Comparison of ENCODE assay signal across 8 cellular contexts in genomic region chr19:14556662-14557188, GRCh38. TPM values are rescaled to one million over a fixed set of nuclear protein-coding genes. Genes with fewer than 3 reads are reported as not detected.
DNase-seq lines count a peak whose midpoint lies in the region; ATAC-seq and TF ChIP-seq lines count a peak whose summit lies in the region.

No MANE protein-coding gene starts in this region.

- peaks cover 4% of the 10 kb centered on the region for H3K4me1 Mint-ChIP-seq in Caco-2 (ENCODE audit: low read depth, unreplicated experiment)

- DNase-seq in Caco-2, result peak in 1 of 2 experiments; percentile 65
- DNase-seq in HCT116 (ENCODE audit: low read depth, low spot score), result peak; percentile 67
- peak; percentile 65 for DNase-seq in NOMO-1 treated with DMSO at 0.1 percent for 48 hours (lab: John Stamatoyannopoulos, UW; ENCODE audit: unreplicated experiment)
- peak; percentile 63 for DNase-seq in activated T-cell treated with anti-CD3 and anti-CD28 coated beads for 24 hours (ENCODE audit: low read depth)
- DNase-seq in epithelial cell of prostate (ENCODE audit: low read depth, low spot score), result no peak
- peak; percentile 74 to 83 (median 83) for DNase-seq in mucosa of descending colon
- peak; percentile 64 for DNase-seq in stimulated activated CD8-positive, alpha-beta memory T cell treated with anti-CD3 and anti-CD28 coated beads, Interleukin-4, amount 100 ng/mL, for 24 hours (ENCODE audit: low read depth)

- H3K4me1 ChIP-seq in Caco-2 (no peaks in the 10 kb centered on the region), HCT116 (ENCODE audit: control insufficient read depth in 1 of 2, insufficient read depth in 2 of 2, low read length in 2 of 2) (peaks cover 33 to 47% of the 10 kb centered on the region in 2 experiments), mucosa of descending colon (ENCODE audit: low read depth) (peaks cover 10% of the 10 kb centered on the region)

- no peaks in the 10 kb centered on the region for H3K9me3 ChIP-seq in Caco-2
- no peaks in the 10 kb centered on the region for H3K9me3 ChIP-seq in HCT116 (ENCODE audit: control insufficient read depth in 1 of 2, insufficient read depth in 1 of 2, low read depth in 1 of 2, low read length in 2 of 2)
- H3K9me3 ChIP-seq in mucosa of descending colon, result no peaks in the 10 kb centered on the region

- RAD21 ChIA-PET in HCT116 (lab: Charles Lee; ENCODE audit: low non-redundant PET in 1 of 2, low total read pairs in 2 of 2, uncharacterized antibody in 2 of 2, unreplicated experiment in 2 of 2), result no interaction called here

- H3K4me2 ChIP-seq in HCT116 (ENCODE audit: low read length), result peak overlapping the region; percentile 67

- no peak for TF ChIP-seq POLR2A in HCT116 (IDR thresholded peaks at IDR 0.05; ENCODE audit: borderline replicate concordance, extremely low read depth, insufficient read depth, insufficient read length)

- H3K4me3 ChIP-seq in Caco-2 (ENCODE audit: low read depth, low read length), result no peak overlapping the region
- H3K4me3 ChIP-seq in HCT116 (replicated peaks in 1 of 2; ENCODE audit: low read depth in 1 of 2, low read length in 2 of 2), result peak overlapping the region; percentile 13 to 23; a peak in 3 of 4 replicates
- no peak overlapping the region for H3K4me3 ChIP-seq in mucosa of descending colon

- ATAC-seq in HCT116, result peak; percentile 83
- ATAC-seq in mucosa of descending colon, result peak; percentile 93
- no peak for ATAC-seq in HG03457 (IDR thresholded peaks at IDR 0.05; ENCODE audit: unreplicated experiment)

- TF ChIP-seq RAD21 in HCT116 (IDR thresholded peaks at IDR 0.05; ENCODE audit: low read depth), result no peak; the same call in 1 of the 2 replicates

- intact Hi-C loops in Caco-2 (cut with micrococcal nuclease; ENCODE audit: unreplicated experiment) (no loop called here), HCT116 (cut with micrococcal nuclease) (loop anchor here (5.0 kb wide), 1 partner anchor 131 kb away; no protein-coding TSS in a partner anchor), mucosa of descending colon (cut with DNase I, micrococcal nuclease) (no loop called here)

- H3K27ac ChIP-seq in HCT116 (ENCODE audit: low read depth, low read length), result peak overlapping the region; percentile 51
- H3K27ac ChIP-seq in epithelial cell of prostate, result peak overlapping the region; percentile 64

- H3K27me3 Mint-ChIP-seq in Caco-2 (ENCODE audit: insufficient read depth, unreplicated experiment), result no peaks in the 10 kb centered on the region

- H3K9me3 Mint-ChIP-seq in Caco-2 (ENCODE audit: unreplicated experiment), result no peaks in the 10 kb centered on the region

- BruUV-seq in Caco-2 (replicated peaks; lab: Mats Ljungman, UMichigan) (no TSS peak), HCT116 (replicated peaks; lab: Mats Ljungman, UMichigan) (no TSS peak)

- peaks cover 95% of the 10 kb centered on the region for H3K79me2 ChIP-seq in HCT116 (ENCODE audit: insufficient read depth, low read length)

- 0 out of 2 replicates have a peak, but pooled peaks cover 3% of the 10 kb centered on the region for H4K20me1 ChIP-seq in HCT116 (ENCODE audit: insufficient read depth)

- H2AFZ ChIP-seq in HCT116 (ENCODE audit: low read depth, low read length, poor library complexity, severe bottlenecking), result no peak overlapping the region

- H3K27me3 ChIP-seq in Caco-2 (replicated peaks; ENCODE audit: control insufficient read depth, insufficient read depth, low read length) (no peaks in the 10 kb centered on the region), HCT116 (ENCODE audit: insufficient read depth, low read length) (no peaks in the 10 kb centered on the region)

- CTCF ChIA-PET in Caco-2 (lab: Charles Lee), result interaction anchor here (1.2 kb wide), 1 partner anchor 17 kb away, joined by 6 read pairs; no protein-coding TSS in a partner anchor
- CTCF ChIA-PET in HCT116 (lab: Charles Lee), result interaction anchor here (0.7 to 2.6 kb wide), 7 partner anchors 10 to 204 kb away, joined by 3 to 14 read pairs (median 4); no protein-coding TSS in a partner anchor

- H3K9ac ChIP-seq in HCT116 (ENCODE audit: low read length), result peak overlapping the region; percentile 36

- peak overlapping the region; percentile 28 for H3K27ac Mint-ChIP-seq in Caco-2 (ENCODE audit: unreplicated experiment)

- POLR2A ChIA-PET in Caco-2 (lab: Charles Lee) (no interaction called here), HCT116 (lab: Charles Lee) (interaction anchor here (0.9 to 3.0 kb wide), 2 partner anchors 15 to 39 kb away, joined by 3 to 17 read pairs; partner anchors contain the start of genes DNAJB1 and NDUFB7)

- H3K36me3 ChIP-seq in Caco-2 (ENCODE audit: control insufficient read depth, insufficient read depth, low read length) (peaks cover 1% of the 10 kb centered on the region; the same call in 1 of the 2 replicates), HCT116 (ENCODE audit: control insufficient read depth in 1 of 2, insufficient read depth in 2 of 2, low read length in 2 of 2) (no peaks in the 10 kb centered on the region), mucosa of descending colon (ENCODE audit: low read depth) (no peaks in the 10 kb centered on the region)

- no peak overlapping the region for H3K4me3 Mint-ChIP-seq in Caco-2 (ENCODE audit: unreplicated experiment)

- TF ChIP-seq CTCF in Caco-2 (IDR thresholded peaks at IDR 0.05; ENCODE audit: insufficient read depth in 1 of 2, low read depth in 1 of 2, low read length in 1 of 2, severe bottlenecking in 1 of 2, unreplicated experiment in 1 of 2) (peak; percentile 67 to 83), HCT116 (IDR thresholded peaks at IDR 0.05 in 2 of 3, conservative IDR thresholded peaks at IDR 0.05 in 1 of 3; ENCODE audit: borderline replicate concordance in 1 of 3, insufficient read depth in 1 of 3, low read depth in 2 of 3, low read length in 2 of 3) (peak; percentile 57 to 97 (median 96); a peak in 5 of 6 replicates), mucosa of descending colon (IDR thresholded peaks at IDR 0.05) (peak; percentile 98)

- peaks cover 24% of the 10 kb centered on the region for H3K36me3 Mint-ChIP-seq in Caco-2 (ENCODE audit: insufficient read depth, unreplicated experiment)

- H3K9me2 ChIP-seq in HCT116 (ENCODE audit: insufficient read depth), result no peaks in the 10 kb centered on the region

TF ChIP-seq in HCT116, 20 proteins besides CTCF, POLR2A, EP300 and RAD21:
- no peak for TF ChIP-seq ATF3 (IDR thresholded peaks at IDR 0.05)
- no peak for TF ChIP-seq SP1 (IDR thresholded peaks at IDR 0.05; ENCODE audit: low read depth)
- TF ChIP-seq YY1 (IDR thresholded peaks at IDR 0.05; ENCODE audit: extremely low read depth, insufficient replicate concordance, low read depth, low read length), result peak; percentile 32

RNA-seq across cellular contexts. Expression of gene NDUFB7, which starts 15.1 kb away (rescaled TPM):
- total RNA-seq in Caco-2 (2022) (158 and 173 TPM in 2 replicates), HCT116 (2021; ENCODE audit: unreplicated experiment) (167 TPM), mucosa of descending colon (100 to 1,000 TPM; 172 to 255 (median 241) TPM)
- 214 and 236 TPM in 2 replicates for polyA plus RNA-seq in HCT116 (2012)

RNA-seq across cellular contexts. Expression of gene CLEC17A, which starts 26.2 kb away (rescaled TPM):
- total RNA-seq in Caco-2 (2022) (not detected in 2 replicates), HCT116 (2021; ENCODE audit: unreplicated experiment) (not detected), mucosa of descending colon (under 1 TPM in 2 of 3 donors, not detected in 1; 0.29 to 0.34 TPM)
- 0.04 and 0.08 TPM in 2 replicates for polyA plus RNA-seq in HCT116 (2012)

RNA-seq across cellular contexts. Expression of gene TECR, which starts 27.3 kb away (rescaled TPM):
- total RNA-seq in Caco-2 (2022) (294 and 300 TPM in 2 replicates), HCT116 (2021; ENCODE audit: unreplicated experiment) (232 TPM), mucosa of descending colon (100 to 1,000 TPM in 2 of 3 donors, 10 to 100 TPM in 1; 94.4 to 155 (median 141) TPM)
- 305 and 352 TPM in 2 replicates for polyA plus RNA-seq in HCT116 (2012)

RNA-seq across cellular contexts. Expression of gene DNAJB1, which starts 38.5 kb away (rescaled TPM):
- 79.5 and 80.2 TPM in 2 replicates for total RNA-seq in Caco-2 (2022)
- total RNA-seq in HCT116 (2021; ENCODE audit: unreplicated experiment), result 175 TPM
- 129 and 139 TPM in 2 replicates for polyA plus RNA-seq in HCT116 (2012)
- total RNA-seq in mucosa of descending colon, result 100 to 1,000 TPM; 104 to 110 (median 107) TPM

Comparison
In these comparisons a context has a peak if more than half of its experiments do, and no peak if none do; other contexts are left out.
1. H3K4me3 ChIP-seq: peak in HCT116 (2 of 2); none in Caco-2 (single experiment) and mucosa of descending colon (single experiment).
2. Peak in every context shown above with its lines, with median percentiles within 50 percentile points of each other: CTCF ChIP-seq.